ENCODE assay signal across 1 cellular context in genomic region chr1:16553244-16553643, GRCh38. TPM values are rescaled to one million over a fixed set of nuclear protein-coding genes. Genes with fewer than 3 reads are reported as not detected.
"Had no signal": no experiment of that assay in that cellular context is flagged by ENCODE, and none has a peak within 500 bp of the region (broad histone marks: within the 10 kb centered on the region; RNA-seq: fewer than 3 reads in every experiment).

No MANE protein-coding gene starts in this region.

RNA-seq across cellular contexts. Expression of gene RNU1-1, which starts 39.2 kb away (rescaled TPM):
- total RNA-seq: G401 had no signal
